In genomic region chr3:118587847-118588246, GRCh38 we compare ENCODE assay signal across 18 cellular contexts.
A peak's percentile ranks its signal among the peaks of the same experiment; 100 is the strongest.
DNase-seq lines count a peak whose midpoint lies in the region; ATAC-seq and TF ChIP-seq lines count a peak whose summit lies in the region.
"Had no signal": no experiment of that assay in that cellular context is flagged by ENCODE, and none has a peak within 500 bp of the region (broad histone marks: within the 10 kb centered on the region; RNA-seq: fewer than 3 reads in every experiment).

No MANE protein-coding gene starts in this region.

- intact Hi-C loops in PC-3 (cut with micrococcal nuclease): no loop called here
- intact Hi-C loops in heart left ventricle (cut with DNase I): no loop called here

- peaks cover 27% of the 10 kb centered on the region for H3K9me3 ChIP-seq in PC-3 (ENCODE audit: low read length)
- H3K9me3 ChIP-seq in heart left ventricle: peaks cover 0 to 10% (median 0%) of the 10 kb centered on the region in 12 donors
- H3K9me3 ChIP-seq: MG63 had no signal

- H3K4me3 ChIP-seq in GM12865 (ENCODE audit: low read depth, low read length) (no peak overlapping the region), PC-3 (ENCODE audit: low read length) (no peak overlapping the region), heart left ventricle (no peak overlapping the region)
- H3K4me3 ChIP-seq: MG63 had no signal

- ATAC-seq in PC-3: no peak
- no peak for ATAC-seq in heart left ventricle

- H3K36me3 ChIP-seq in PC-3 (ENCODE audit: low read depth, low read length) (no peaks in the 10 kb centered on the region), heart left ventricle (no peaks in the 10 kb centered on the region)
- H3K36me3 ChIP-seq: MG63 had no signal

- DNase-seq in GM12865 (ENCODE audit: low read depth) (peak; percentile 26), H4 (ENCODE audit: low spot score) (peak; percentile 23), PC-3 (peak; percentile 23), epithelial cell of prostate (ENCODE audit: low read depth, low spot score) (peak; percentile 39), NCI-H187 treated with DMSO at 0.1 percent for 48 hours (lab: John Stamatoyannopoulos, UW) (no peak), heart left ventricle (no peak), NCI-H510A treated with DMSO at 0.1 percent for 48 hours (lab: John Stamatoyannopoulos, UW) (no peak)
- DNase-seq: ACHN, AML-193, COR-L47, HCEC 1CT, MG63, NCI-H1092 treated with DMSO at 0.1 percent for 48 hours, NCI-H1694, NCI-H2171 treated with DMSO at 0.1 percent for 48 hours, NCI-H446 treated with DMSO at 0.1 percent for 48 hours, NCI-H748 treated with DMSO at 0.1 percent for 48 hours had no signal

- CTCF ChIA-PET in PC-3 (lab: Charles Lee): no interaction called here

- no peaks in the 10 kb centered on the region for H3K79me2 ChIP-seq in PC-3 (ENCODE audit: low read length)

- no TSS peak for BruUV-seq in PC-3 (replicated peaks; lab: Mats Ljungman, UMichigan)

- H3K4me1 ChIP-seq in PC-3 (ENCODE audit: insufficient read depth, low read length) (no peaks in the 10 kb centered on the region), heart left ventricle (no peaks in the 10 kb centered on the region)

- H3K27me3 ChIP-seq in PC-3 (ENCODE audit: low read length): no peaks in the 10 kb centered on the region
- H3K27me3 ChIP-seq in heart left ventricle: no peaks in the 10 kb centered on the region
- H3K27me3 ChIP-seq: MG63 had no signal

- H3K9me2 ChIP-seq in PC-3 (replicated peaks; ENCODE audit: low read length): no peaks in the 10 kb centered on the region

- H3F3A ChIP-seq in PC-3 (ENCODE audit: low read length, unreplicated experiment): no peaks in the 10 kb centered on the region

- no peak overlapping the region for H3K9ac ChIP-seq in PC-3 (ENCODE audit: low read length)
- H3K9ac ChIP-seq: KMS-11 had no signal

- H4K20me1 ChIP-seq in PC-3 (ENCODE audit: low read length): no peaks in the 10 kb centered on the region

- no peak overlapping the region for H3K4me2 ChIP-seq in PC-3 (ENCODE audit: low read length)
- H3K4me2 ChIP-seq: KMS-11 had no signal

- H2AFZ ChIP-seq in PC-3 (ENCODE audit: low read length): no peak overlapping the region

- no peak overlapping the region for H3K27ac ChIP-seq in PC-3 (ENCODE audit: low read length)
- H3K27ac ChIP-seq in epithelial cell of prostate: no peak overlapping the region
- no peak overlapping the region for H3K27ac ChIP-seq in heart left ventricle
- H3K27ac ChIP-seq: KMS-11 had no signal

- POLR2A ChIA-PET in PC-3 (lab: Charles Lee; ENCODE audit: unreplicated experiment): no interaction called here

- no peak for TF ChIP-seq CTCF in GM12865 (IDR thresholded peaks at IDR 0.05; ENCODE audit: insufficient read depth, low read depth, low read length, missing control alignments)
- no peak for TF ChIP-seq CTCF in PC-3 (conservative IDR thresholded peaks at IDR 0.05; ENCODE audit: low read depth, low read length)
- no peak for TF ChIP-seq CTCF in heart left ventricle (IDR thresholded peaks at IDR 0.05)

- TF ChIP-seq POLR2A in heart left ventricle (IDR thresholded peaks at IDR 0.05): no peak

Comparison
In these comparisons a context has a peak if more than half of its experiments do, and no peak if none do; other contexts are left out.
1. DNase-seq: peak in GM12865 (single experiment), H4 (single experiment), PC-3 (single experiment) and epithelial cell of prostate (single experiment); none in NCI-H187 treated with DMSO at 0.1 percent for 48 hours (single experiment), heart left ventricle (0 of 5) and NCI-H510A treated with DMSO at 0.1 percent for 48 hours (single experiment).